Comparison of ENCODE assay signal across 1 cellular context in the genomic region with DNA sequence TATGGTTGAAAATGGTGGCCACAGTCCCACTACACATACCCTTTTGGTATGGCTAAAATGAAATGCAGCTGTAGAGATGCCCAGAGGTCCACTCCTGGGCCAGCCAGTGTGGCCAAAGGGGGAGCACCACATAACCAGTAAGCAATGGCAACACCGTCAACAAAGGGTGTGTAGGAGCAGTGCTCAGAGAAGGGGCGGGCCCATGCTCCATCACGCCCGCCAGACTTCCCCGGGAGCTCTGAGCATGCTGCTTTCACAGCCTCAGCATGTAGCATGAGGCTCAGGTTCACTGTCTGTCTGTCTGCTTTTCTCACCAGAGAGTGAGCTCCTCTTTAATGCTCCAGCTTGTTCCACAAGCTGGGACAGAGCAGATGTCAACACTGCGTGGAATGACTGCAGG.
TF ChIP-seq lines count a peak whose summit lies in the region.

No MANE protein-coding gene starts in this region.

TF ChIP-seq in K562, 482 proteins besides CTCF, POLR2A, EP300 and RAD21:
- TF ChIP-seq, protein P1, sequence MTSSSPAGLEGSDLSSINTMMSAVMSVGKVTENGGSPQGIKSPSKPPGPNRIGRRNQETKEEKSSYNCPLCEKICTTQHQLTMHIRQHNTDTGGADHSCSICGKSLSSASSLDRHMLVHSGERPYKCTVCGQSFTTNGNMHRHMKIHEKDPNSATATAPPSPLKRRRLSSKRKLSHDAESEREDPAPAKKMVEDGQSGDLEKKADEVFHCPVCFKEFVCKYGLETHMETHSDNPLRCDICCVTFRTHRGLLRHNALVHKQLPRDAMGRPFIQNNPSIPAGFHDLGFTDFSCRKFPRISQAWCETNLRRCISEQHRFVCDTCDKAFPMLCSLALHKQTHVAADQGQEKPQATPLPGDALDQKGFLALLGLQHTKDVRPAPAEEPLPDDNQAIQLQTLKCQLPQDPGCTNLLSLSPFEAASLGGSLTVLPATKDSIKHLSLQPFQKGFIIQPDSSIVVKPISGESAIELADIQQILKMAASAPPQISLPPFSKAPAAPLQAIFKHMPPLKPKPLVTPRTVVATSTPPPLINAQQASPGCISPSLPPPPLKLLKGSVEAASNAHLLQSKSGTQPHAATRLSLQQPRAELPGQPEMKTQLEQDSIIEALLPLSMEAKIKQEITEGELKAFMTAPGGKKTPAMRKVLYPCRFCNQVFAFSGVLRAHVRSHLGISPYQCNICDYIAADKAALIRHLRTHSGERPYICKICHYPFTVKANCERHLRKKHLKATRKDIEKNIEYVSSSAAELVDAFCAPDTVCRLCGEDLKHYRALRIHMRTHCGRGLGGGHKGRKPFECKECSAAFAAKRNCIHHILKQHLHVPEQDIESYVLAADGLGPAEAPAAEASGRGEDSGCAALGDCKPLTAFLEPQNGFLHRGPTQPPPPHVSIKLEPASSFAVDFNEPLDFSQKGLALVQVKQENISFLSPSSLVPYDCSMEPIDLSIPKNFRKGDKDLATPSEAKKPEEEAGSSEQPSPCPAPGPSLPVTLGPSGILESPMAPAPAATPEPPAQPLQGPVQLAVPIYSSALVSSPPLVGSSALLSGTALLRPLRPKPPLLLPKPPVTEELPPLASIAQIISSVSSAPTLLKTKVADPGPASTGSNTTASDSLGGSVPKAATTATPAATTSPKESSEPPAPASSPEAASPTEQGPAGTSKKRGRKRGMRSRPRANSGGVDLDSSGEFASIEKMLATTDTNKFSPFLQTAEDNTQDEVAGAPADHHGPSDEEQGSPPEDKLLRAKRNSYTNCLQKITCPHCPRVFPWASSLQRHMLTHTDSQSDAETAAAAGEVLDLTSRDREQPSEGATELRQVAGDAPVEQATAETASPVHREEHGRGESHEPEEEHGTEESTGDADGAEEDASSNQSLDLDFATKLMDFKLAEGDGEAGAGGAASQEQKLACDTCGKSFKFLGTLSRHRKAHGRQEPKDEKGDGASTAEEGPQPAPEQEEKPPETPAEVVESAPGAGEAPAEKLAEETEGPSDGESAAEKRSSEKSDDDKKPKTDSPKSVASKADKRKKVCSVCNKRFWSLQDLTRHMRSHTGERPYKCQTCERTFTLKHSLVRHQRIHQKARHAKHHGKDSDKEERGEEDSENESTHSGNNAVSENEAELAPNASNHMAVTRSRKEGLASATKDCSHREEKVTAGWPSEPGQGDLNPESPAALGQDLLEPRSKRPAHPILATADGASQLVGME (CRISPR knock-in tag; IDR thresholded peaks at IDR 0.05) = 0 out of 2 replicates have a peak, but pooled peaks have one; percentile 42
- TF ChIP-seq, protein P2, sequence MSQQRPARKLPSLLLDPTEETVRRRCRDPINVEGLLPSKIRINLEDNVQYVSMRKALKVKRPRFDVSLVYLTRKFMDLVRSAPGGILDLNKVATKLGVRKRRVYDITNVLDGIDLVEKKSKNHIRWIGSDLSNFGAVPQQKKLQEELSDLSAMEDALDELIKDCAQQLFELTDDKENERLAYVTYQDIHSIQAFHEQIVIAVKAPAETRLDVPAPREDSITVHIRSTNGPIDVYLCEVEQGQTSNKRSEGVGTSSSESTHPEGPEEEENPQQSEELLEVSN (IDR thresholded peaks at IDR 0.05; ENCODE audit: borderline replicate concordance in 1 of 2, extremely low read depth in 1 of 2, insufficient read depth in 1 of 2, insufficient read length in 1 of 2, low read depth in 1 of 2, low read length in 1 of 2, poor library complexity in 1 of 2, severe bottlenecking in 1 of 2) = peak in 1 of 2 experiments; percentile 41
- TF ChIP-seq, protein P3, sequence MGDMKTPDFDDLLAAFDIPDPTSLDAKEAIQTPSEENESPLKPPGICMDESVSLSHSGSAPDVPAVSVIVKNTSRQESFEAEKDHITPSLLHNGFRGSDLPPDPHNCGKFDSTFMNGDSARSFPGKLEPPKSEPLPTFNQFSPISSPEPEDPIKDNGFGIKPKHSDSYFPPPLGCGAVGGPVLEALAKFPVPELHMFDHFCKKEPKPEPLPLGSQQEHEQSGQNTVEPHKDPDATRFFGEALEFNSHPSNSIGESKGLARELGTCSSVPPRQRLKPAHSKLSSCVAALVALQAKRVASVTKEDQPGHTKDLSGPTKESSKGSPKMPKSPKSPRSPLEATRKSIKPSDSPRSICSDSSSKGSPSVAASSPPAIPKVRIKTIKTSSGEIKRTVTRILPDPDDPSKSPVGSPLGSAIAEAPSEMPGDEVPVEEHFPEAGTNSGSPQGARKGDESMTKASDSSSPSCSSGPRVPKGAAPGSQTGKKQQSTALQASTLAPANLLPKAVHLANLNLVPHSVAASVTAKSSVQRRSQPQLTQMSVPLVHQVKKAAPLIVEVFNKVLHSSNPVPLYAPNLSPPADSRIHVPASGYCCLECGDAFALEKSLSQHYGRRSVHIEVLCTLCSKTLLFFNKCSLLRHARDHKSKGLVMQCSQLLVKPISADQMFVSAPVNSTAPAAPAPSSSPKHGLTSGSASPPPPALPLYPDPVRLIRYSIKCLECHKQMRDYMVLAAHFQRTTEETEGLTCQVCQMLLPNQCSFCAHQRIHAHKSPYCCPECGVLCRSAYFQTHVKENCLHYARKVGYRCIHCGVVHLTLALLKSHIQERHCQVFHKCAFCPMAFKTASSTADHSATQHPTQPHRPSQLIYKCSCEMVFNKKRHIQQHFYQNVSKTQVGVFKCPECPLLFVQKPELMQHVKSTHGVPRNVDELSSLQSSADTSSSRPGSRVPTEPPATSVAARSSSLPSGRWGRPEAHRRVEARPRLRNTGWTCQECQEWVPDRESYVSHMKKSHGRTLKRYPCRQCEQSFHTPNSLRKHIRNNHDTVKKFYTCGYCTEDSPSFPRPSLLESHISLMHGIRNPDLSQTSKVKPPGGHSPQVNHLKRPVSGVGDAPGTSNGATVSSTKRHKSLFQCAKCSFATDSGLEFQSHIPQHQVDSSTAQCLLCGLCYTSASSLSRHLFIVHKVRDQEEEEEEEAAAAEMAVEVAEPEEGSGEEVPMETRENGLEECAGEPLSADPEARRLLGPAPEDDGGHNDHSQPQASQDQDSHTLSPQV (IDR thresholded peaks at IDR 0.05) = peak; percentile 50; the same call in 1 of the 2 replicates
- TF ChIP-seq, protein P4, sequence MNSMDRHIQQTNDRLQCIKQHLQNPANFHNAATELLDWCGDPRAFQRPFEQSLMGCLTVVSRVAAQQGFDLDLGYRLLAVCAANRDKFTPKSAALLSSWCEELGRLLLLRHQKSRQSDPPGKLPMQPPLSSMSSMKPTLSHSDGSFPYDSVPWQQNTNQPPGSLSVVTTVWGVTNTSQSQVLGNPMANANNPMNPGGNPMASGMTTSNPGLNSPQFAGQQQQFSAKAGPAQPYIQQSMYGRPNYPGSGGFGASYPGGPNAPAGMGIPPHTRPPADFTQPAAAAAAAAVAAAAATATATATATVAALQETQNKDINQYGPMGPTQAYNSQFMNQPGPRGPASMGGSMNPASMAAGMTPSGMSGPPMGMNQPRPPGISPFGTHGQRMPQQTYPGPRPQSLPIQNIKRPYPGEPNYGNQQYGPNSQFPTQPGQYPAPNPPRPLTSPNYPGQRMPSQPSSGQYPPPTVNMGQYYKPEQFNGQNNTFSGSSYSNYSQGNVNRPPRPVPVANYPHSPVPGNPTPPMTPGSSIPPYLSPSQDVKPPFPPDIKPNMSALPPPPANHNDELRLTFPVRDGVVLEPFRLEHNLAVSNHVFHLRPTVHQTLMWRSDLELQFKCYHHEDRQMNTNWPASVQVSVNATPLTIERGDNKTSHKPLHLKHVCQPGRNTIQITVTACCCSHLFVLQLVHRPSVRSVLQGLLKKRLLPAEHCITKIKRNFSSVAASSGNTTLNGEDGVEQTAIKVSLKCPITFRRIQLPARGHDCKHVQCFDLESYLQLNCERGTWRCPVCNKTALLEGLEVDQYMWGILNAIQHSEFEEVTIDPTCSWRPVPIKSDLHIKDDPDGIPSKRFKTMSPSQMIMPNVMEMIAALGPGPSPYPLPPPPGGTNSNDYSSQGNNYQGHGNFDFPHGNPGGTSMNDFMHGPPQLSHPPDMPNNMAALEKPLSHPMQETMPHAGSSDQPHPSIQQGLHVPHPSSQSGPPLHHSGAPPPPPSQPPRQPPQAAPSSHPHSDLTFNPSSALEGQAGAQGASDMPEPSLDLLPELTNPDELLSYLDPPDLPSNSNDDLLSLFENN (IDR thresholded peaks at IDR 0.05; ENCODE audit: low read depth in 2 of 2, low read length in 2 of 2) = no peak
- TF ChIP-seq SPI1 (IDR thresholded peaks at IDR 0.05; ENCODE audit: borderline replicate concordance, low read depth, low read length) = no peak
- peak; percentile 58 for TF ChIP-seq L3MBTL2 (IDR thresholded peaks at IDR 0.05)
- TF ChIP-seq MGA (IDR thresholded peaks at IDR 0.05) = peak; percentile 59
- TF ChIP-seq CTBP1 (IDR thresholded peaks at IDR 0.05; ENCODE audit: borderline replicate concordance) = 0 out of 2 replicates have a peak, but pooled peaks have one; percentile 11
- TF ChIP-seq HCFC1 (IDR thresholded peaks at IDR 0.05; ENCODE audit: low read depth, low read length) = no peak
